Comparison of ENCODE assay signal across 1 cellular context in the genomic region with DNA sequence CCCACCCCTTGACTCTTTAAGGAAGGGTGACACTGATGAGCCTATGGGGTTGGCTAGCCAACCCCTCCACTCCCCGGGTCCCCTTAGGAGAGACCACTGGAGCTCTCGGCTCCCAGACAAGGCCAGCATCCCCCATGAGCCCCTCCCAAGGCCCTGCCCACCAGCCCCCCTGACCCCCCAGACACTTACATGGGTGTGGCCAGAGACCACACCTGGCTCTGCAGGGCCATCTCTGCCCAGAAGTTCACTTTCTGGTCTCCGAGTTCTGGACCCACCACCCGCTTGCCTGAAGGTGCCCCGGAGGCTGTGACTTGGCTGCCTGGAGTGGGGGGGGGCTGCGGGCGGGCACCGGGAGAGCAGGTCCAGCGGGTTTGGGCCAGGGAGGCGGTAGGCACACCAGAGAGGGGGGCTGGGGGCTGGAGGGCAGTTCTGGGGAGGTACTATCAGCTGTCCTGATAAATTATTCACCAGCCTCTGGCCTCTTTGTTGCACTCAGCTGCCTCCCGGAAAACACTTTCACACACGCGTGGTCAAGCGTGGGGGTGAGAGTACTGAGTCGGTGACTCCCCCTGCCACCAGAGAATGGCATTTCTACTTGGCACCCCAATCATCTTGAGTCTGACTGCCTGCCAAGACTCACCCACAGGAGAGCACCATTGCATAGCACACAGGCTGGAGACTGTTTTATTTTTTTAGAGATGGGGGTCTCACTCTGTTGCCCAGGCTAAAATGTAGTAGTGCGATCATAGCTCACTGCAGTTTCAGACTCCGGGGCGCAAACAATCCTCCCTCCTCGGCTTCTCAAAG.
TF ChIP-seq lines count a peak whose summit lies in the region.

A gene with protein sequence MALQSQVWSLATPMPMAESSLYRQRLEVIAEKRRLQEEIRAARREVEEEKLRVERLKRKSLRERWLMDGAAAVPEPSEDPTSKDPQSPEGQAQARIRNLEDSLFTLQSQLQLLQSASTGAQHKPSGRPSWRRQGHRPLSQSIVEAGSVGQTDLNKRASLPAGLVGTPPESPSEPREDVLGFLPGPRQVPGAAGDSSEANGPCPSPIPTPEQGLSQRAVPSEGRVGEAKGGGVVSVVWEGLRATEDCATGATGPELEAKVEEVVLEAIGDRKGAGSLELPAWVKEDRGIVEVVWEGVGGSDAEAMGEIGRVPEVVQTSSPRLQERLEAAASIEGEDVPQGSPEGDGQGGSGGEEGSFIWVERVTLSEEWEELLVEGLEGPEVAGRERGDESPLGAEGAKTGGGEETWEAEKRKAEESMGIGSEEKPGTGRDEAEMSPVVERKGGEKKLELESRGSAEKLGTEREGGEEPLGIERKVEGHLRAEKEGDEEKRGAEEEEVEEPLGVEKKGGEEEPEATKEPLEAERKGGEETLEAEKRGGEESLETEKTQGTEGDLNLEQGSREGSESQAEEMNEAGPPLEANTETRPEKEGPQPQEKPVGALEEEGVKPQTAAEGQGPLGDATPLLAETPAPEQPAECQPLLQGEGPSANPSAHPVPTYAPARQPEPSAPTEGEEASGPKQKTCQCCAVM (minus strand): TSS at position 326 of the 807 bp plus-strand sequence. CDS start 96 bp downstream, at position 230.

TF ChIP-seq in HepG2, 621 proteins besides CTCF, POLR2A, EP300 and RAD21 (continues in another document):
- 0 out of 2 replicates have a peak, but pooled peaks have one; percentile 43 for TF ChIP-seq ZNF3 (CRISPR knock-in tag; IDR thresholded peaks at IDR 0.05)
- no peak for TF ChIP-seq KLF6 (CRISPR knock-in tag; IDR thresholded peaks at IDR 0.05)
- TF ChIP-seq ELF3 (CRISPR knock-in tag; IDR thresholded peaks at IDR 0.05) = no peak
- TF ChIP-seq PAX8 (CRISPR knock-in tag; IDR thresholded peaks at IDR 0.05; ENCODE audit: borderline replicate concordance) = no peak
- TF ChIP-seq TGIF2 (CRISPR knock-in tag; IDR thresholded peaks at IDR 0.05) = no peak
- 0 out of 2 replicates have a peak, but pooled peaks have one; percentile 13 for TF ChIP-seq ZSCAN21 (CRISPR knock-in tag; IDR thresholded peaks at IDR 0.05; ENCODE audit: borderline replicate concordance)
- TF ChIP-seq PAF1 (CRISPR knock-in tag; IDR thresholded peaks at IDR 0.05) = no peak
- TF ChIP-seq SNAPC2 (CRISPR knock-in tag; IDR thresholded peaks at IDR 0.05) = no peak
- no peak for TF ChIP-seq NR3C1 (CRISPR knock-in tag; IDR thresholded peaks at IDR 0.05)
- TF ChIP-seq SRSF1 (optimal IDR thresholded peaks at IDR 0.05; ENCODE audit: low read depth, low read length) = peak; percentile 59
- no peak for TF ChIP-seq HDAC2 (CRISPR knock-in tag; IDR thresholded peaks at IDR 0.05)
- TF ChIP-seq SRF (IDR thresholded peaks at IDR 0.05; ENCODE audit: low read depth, low read length) = no peak
- no peak for TF ChIP-seq HNRNPH1 (optimal IDR thresholded peaks at IDR 0.05; ENCODE audit: low read depth, low read length)
- no peak for TF ChIP-seq RFX5 (IDR thresholded peaks at IDR 0.05; ENCODE audit: low read depth, low read length)
- TF ChIP-seq, protein P1, sequence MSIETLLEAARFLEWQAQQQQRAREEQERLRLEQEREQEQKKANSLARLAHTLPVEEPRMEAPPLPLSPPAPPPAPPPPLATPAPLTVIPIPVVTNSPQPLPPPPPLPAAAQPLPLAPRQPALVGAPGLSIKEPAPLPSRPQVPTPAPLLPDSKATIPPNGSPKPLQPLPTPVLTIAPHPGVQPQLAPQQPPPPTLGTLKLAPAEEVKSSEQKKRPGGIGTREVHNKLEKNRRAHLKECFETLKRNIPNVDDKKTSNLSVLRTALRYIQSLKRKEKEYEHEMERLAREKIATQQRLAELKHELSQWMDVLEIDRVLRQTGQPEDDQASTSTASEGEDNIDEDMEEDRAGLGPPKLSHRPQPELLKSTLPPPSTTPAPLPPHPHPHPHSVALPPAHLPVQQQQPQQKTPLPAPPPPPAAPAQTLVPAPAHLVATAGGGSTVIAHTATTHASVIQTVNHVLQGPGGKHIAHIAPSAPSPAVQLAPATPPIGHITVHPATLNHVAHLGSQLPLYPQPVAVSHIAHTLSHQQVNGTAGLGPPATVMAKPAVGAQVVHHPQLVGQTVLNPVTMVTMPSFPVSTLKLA (IDR thresholded peaks at IDR 0.05) = no peak
- no peak for TF ChIP-seq DR1 (CRISPR knock-in tag; IDR thresholded peaks at IDR 0.05)
- TF ChIP-seq, protein P2, sequence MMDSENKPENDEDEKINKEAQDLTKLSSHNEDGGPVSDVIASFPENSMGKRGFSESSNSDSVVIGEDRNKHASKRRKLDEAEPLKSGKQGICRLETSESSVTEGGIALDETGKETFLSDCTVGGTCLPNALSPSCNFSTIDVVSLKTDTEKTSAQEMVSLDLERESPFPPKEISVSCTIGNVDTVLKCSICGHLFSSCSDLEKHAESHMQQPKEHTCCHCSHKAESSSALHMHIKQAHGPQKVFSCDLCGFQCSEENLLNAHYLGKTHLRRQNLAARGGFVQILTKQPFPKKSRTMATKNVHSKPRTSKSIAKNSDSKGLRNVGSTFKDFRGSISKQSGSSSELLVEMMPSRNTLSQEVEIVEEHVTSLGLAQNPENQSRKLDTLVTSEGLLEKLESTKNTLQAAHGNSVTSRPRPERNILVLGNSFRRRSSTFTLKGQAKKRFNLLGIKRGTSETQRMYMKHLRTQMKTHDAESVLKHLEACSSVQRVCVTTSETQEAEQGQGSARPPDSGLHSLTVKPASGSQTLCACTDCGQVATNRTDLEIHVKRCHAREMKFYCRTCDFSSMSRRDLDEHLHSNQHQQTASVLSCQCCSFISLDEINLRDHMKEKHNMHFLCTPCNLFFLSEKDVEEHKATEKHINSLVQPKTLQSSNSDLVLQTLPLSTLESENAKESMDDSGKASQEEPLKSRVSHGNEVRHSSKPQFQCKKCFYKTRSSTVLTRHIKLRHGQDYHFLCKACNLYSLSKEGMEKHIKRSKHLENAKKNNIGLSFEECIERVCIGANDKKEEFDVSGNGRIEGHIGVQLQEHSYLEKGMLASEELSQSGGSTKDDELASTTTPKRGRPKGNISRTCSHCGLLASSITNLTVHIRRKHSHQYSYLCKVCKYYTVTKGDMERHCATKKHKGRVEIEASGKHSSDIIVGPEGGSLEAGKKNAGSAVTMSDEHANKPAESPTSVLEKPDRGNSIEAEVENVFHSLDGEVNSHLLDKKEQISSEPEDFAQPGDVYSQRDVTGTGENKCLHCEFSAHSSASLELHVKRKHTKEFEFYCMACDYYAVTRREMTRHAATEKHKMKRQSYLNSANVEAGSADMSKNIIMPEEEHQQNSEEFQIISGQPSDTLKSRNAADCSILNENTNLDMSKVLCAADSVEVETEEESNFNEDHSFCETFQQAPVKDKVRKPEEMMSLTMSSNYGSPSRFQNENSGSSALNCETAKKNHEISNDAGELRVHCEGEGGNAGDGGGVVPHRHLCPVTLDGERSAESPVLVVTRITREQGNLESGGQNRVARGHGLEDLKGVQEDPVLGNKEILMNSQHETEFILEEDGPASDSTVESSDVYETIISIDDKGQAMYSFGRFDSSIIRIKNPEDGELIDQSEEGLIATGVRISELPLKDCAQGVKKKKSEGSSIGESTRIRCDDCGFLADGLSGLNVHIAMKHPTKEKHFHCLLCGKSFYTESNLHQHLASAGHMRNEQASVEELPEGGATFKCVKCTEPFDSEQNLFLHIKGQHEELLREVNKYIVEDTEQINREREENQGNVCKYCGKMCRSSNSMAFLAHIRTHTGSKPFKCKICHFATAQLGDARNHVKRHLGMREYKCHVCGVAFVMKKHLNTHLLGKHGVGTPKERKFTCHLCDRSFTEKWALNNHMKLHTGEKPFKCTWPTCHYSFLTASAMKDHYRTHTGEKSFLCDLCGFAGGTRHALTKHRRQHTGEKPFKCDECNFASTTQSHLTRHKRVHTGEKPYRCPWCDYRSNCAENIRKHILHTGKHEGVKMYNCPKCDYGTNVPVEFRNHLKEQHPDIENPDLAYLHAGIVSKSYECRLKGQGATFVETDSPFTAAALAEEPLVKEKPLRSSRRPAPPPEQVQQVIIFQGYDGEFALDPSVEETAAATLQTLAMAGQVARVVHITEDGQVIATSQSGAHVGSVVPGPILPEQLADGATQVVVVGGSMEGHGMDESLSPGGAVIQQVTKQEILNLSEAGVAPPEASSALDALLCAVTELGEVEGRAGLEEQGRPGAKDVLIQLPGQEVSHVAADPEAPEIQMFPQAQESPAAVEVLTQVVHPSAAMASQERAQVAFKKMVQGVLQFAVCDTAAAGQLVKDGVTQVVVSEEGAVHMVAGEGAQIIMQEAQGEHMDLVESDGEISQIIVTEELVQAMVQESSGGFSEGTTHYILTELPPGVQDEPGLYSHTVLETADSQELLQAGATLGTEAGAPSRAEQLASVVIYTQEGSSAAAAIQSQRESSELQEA (CRISPR knock-in tag; IDR thresholded peaks at IDR 0.05; ENCODE audit: not compliant biosample characterization) = no peak
- TF ChIP-seq RBFOX2 (IDR thresholded peaks at IDR 0.05; ENCODE audit: low read depth, low read length) = peak; percentile 54; the same call in 1 of the 2 replicates
- TF ChIP-seq YEATS4 (CRISPR knock-in tag; IDR thresholded peaks at IDR 0.05; ENCODE audit: borderline replicate concordance) = no peak
- no peak for TF ChIP-seq ZC3H13 (CRISPR knock-in tag; IDR thresholded peaks at IDR 0.05)
- TF ChIP-seq ZNF333 (CRISPR knock-in tag; IDR thresholded peaks at IDR 0.05; ENCODE audit: borderline replicate concordance) = 0 out of 2 replicates have a peak, but pooled peaks have one; percentile 33
- no peak for TF ChIP-seq MYNN (CRISPR knock-in tag; IDR thresholded peaks at IDR 0.05; ENCODE audit: low read depth)
- TF ChIP-seq, protein P3, sequence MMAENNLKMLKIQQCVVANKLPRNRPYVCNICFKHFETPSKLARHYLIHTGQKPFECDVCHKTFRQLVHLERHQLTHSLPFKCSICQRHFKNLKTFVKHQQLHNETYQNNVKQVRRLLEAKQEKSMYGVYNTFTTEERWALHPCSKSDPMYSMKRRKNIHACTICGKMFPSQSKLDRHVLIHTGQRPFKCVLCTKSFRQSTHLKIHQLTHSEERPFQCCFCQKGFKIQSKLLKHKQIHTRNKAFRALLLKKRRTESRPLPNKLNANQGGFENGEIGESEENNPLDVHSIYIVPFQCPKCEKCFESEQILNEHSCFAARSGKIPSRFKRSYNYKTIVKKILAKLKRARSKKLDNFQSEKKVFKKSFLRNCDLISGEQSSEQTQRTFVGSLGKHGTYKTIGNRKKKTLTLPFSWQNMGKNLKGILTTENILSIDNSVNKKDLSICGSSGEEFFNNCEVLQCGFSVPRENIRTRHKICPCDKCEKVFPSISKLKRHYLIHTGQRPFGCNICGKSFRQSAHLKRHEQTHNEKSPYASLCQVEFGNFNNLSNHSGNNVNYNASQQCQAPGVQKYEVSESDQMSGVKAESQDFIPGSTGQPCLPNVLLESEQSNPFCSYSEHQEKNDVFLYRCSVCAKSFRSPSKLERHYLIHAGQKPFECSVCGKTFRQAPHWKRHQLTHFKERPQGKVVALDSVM (CRISPR knock-in tag; IDR thresholded peaks at IDR 0.05) = no peak
- no peak for TF ChIP-seq ZNF264 (CRISPR knock-in tag; IDR thresholded peaks at IDR 0.05)
- TF ChIP-seq MLLT10 (CRISPR knock-in tag; IDR thresholded peaks at IDR 0.05) = no peak
- no peak for TF ChIP-seq TCF7 (IDR thresholded peaks at IDR 0.05; ENCODE audit: low read depth)
- 0 out of 2 replicates have a peak, but pooled peaks have one; percentile 24 for TF ChIP-seq SNAPC4 (CRISPR knock-in tag; IDR thresholded peaks at IDR 0.05)
- TF ChIP-seq ZNF619 (CRISPR knock-in tag; IDR thresholded peaks at IDR 0.05) = no peak
- TF ChIP-seq ZBTB7B (CRISPR knock-in tag; IDR thresholded peaks at IDR 0.05) = peak; percentile 16; the same call in 1 of the 2 replicates
- no peak for TF ChIP-seq EHMT2 (IDR thresholded peaks at IDR 0.05; ENCODE audit: borderline replicate concordance, low read depth, low read length)
- TF ChIP-seq ZBTB43 (CRISPR knock-in tag; conservative IDR thresholded peaks at IDR 0.05) = no peak
- TF ChIP-seq ZSCAN30 (CRISPR knock-in tag; IDR thresholded peaks at IDR 0.05) = no peak
- TF ChIP-seq HNRNPL (IDR thresholded peaks at IDR 0.05; ENCODE audit: low read depth, low read length) = peak; percentile 69; the same call in 1 of the 2 replicates
- peak; percentile 52 for TF ChIP-seq AGO2 (optimal IDR thresholded peaks at IDR 0.05; ENCODE audit: low read depth, low read length)
- TF ChIP-seq CENPX (CRISPR knock-in tag; IDR thresholded peaks at IDR 0.05) = no peak
- TF ChIP-seq MZF1 (CRISPR knock-in tag; IDR thresholded peaks at IDR 0.05; ENCODE audit: borderline replicate concordance) = no peak
- TF ChIP-seq ZNF605 (CRISPR knock-in tag; IDR thresholded peaks at IDR 0.05) = no peak; the same call in 1 of the 2 replicates
